ENCODE assay signal across 8 cellular contexts in the genomic region with DNA sequence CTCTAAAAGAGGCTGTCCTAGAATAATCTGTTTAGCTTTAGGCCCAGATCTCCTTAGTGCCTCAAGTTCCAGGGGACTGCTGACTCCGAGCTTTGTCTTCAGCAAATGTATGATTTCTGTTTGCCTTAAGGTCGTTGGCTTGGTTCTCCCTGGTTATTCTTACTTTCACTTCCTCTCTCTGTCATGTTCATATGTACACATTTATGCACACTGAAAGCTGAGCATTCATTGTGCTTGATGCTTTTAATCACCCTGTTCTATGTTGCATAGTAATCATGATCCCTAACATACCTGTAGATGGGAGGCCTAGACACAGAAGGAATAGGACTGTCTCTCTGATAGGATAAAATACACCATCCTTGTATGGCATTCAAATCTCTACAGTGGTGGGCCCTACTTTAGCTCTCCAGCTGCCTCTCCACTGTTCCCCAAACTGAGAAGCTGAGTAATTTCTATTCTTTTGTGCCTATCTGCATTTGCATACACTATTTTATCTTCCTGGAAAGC.
DNase-seq lines count a peak whose midpoint lies in the region; ATAC-seq and FAIRE-seq lines count a peak whose summit lies in the region.
"Had no signal": no experiment of that assay in that cellular context is flagged by ENCODE, and none has a peak within 500 bp of the region (broad histone marks: within the 10 kb centered on the region; RNA-seq: fewer than 3 reads in every experiment).

No MANE protein-coding gene starts in this region.

- peak; percentile 77 for ATAC-seq in HG02938 (IDR thresholded peaks at IDR 0.05; ENCODE audit: unreplicated experiment)
- ATAC-seq in stimulated activated effector memory CD8-positive, alpha-beta T cell treated with anti-CD3 and anti-CD28 coated beads, Interleukin-12 subunit alpha, Interleukin-12 subunit beta, amount 100 ng/mL, for 72 hours, result peak; percentile 42

- H3K36me3 Mint-ChIP-seq in stimulated activated effector memory CD8-positive, alpha-beta T cell treated with anti-CD3 and anti-CD28 coated beads, Interleukin-12 subunit alpha, Interleukin-12 subunit beta, amount 100 ng/mL, for 72 hours, result no peaks in the 10 kb centered on the region
- H3K36me3 Mint-ChIP-seq: activated CD4-positive, alpha-beta memory T cell treated with anti-CD3 and anti-CD28 coated beads for 36 hours had no signal

- H3K4me1 Mint-ChIP-seq in stimulated activated effector memory CD8-positive, alpha-beta T cell treated with anti-CD3 and anti-CD28 coated beads, Interleukin-12 subunit alpha, Interleukin-12 subunit beta, amount 100 ng/mL, for 72 hours, result peaks cover 25% of the 10 kb centered on the region

- H3K27ac Mint-ChIP-seq in stimulated activated effector memory CD8-positive, alpha-beta T cell treated with anti-CD3 and anti-CD28 coated beads, Interleukin-12 subunit alpha, Interleukin-12 subunit beta, amount 100 ng/mL, for 72 hours, result no peak overlapping the region

- no peaks in the 10 kb centered on the region for H3K9me3 Mint-ChIP-seq in stimulated activated effector memory CD8-positive, alpha-beta T cell treated with anti-CD3 and anti-CD28 coated beads, Interleukin-12 subunit alpha, Interleukin-12 subunit beta, amount 100 ng/mL, for 72 hours
- H3K9me3 Mint-ChIP-seq: activated CD4-positive, alpha-beta memory T cell treated with anti-CD3 and anti-CD28 coated beads for 36 hours had no signal

- DNase-seq in GM19239 (ENCODE audit: insufficient read length, low spot score), result peak; percentile 29
- peak; percentile 20 for DNase-seq in OCI-M1 (lab: John Stamatoyannopoulos, UW)
- DNase-seq in stimulated activated effector memory CD8-positive, alpha-beta T cell treated with anti-CD3 and anti-CD28 coated beads, Interleukin-12 subunit alpha, Interleukin-12 subunit beta, amount 100 ng/mL, for 72 hours (ENCODE audit: low spot score in 2 of 2), result no peak
- no peak for DNase-seq in epidermal melanocyte (ENCODE audit: insufficient read length, low spot score)
- no peak for DNase-seq in stimulated activated CD4-positive, alpha-beta T cell treated with anti-CD3 and anti-CD28 coated beads, Interleukin-4, amount 100 ng/mL, for 1 hour
- no peak for DNase-seq in COLO668 (lab: John Stamatoyannopoulos, UW; ENCODE audit: unreplicated experiment)
- DNase-seq: activated CD4-positive, alpha-beta memory T cell treated with anti-CD3 and anti-CD28 coated beads for 36 hours had no signal

- H3K4me3 Mint-ChIP-seq in stimulated activated effector memory CD8-positive, alpha-beta T cell treated with anti-CD3 and anti-CD28 coated beads, Interleukin-12 subunit alpha, Interleukin-12 subunit beta, amount 100 ng/mL, for 72 hours, result no peak overlapping the region
- H3K4me3 Mint-ChIP-seq: activated CD4-positive, alpha-beta memory T cell treated with anti-CD3 and anti-CD28 coated beads for 36 hours had no signal

- FAIRE-seq in GM19239 (lab: Jason Lieb, UNC), result peak; percentile 98

Comparison
In these comparisons a context has a peak if more than half of its experiments do, and no peak if none do; other contexts are left out.
1. DNase-seq: peak in GM19239 (single experiment) and OCI-M1 (single experiment); none in stimulated activated effector memory CD8-positive, alpha-beta T cell treated with anti-CD3 and anti-CD28 coated beads, Interleukin-12 subunit alpha, Interleukin-12 subunit beta, amount 100 ng/mL, for 72 hours (0 of 2), epidermal melanocyte (single experiment), stimulated activated CD4-positive, alpha-beta T cell treated with anti-CD3 and anti-CD28 coated beads, Interleukin-4, amount 100 ng/mL, for 1 hour (single experiment) and COLO668 (single experiment).